In genomic region chr11:15828241-15828903, GRCh38 we compare ENCODE assay signal across 27 cellular contexts.
DNase-seq lines count a peak whose midpoint lies in the region; ATAC-seq and TF ChIP-seq lines count a peak whose summit lies in the region.
"Had no signal": no experiment of that assay in that cellular context is flagged by ENCODE, and none has a peak within 500 bp of the region (broad histone marks: within the 10 kb centered on the region; RNA-seq: fewer than 3 reads in every experiment).

No MANE protein-coding gene starts in this region.

- H4K20me1 ChIP-seq in osteoblast (ENCODE audit: insufficient read depth, low read length): no peaks in the 10 kb centered on the region

- POLR2A ChIA-PET in A673 (lab: Charles Lee; ENCODE audit: low non-redundant PET): no interaction called here

- intact Hi-C loops in A673 (cut with micrococcal nuclease; ENCODE audit: unreplicated experiment): loop anchor here (10.0 kb wide), 1 partner anchor 554 kb away; no protein-coding TSS in a partner anchor
- intact Hi-C loops in Right ventricle myocardium superior (cut with DNase I): no loop called here

- peaks cover 11% of the 10 kb centered on the region for H3K27me3 Mint-ChIP-seq in T-helper 17 cell
- peaks cover 6% of the 10 kb centered on the region for H3K27me3 Mint-ChIP-seq in activated T-helper 17 cell treated with anti-CD3 and anti-CD28 coated beads, Interleukin-2, amount 50 U/mL, for 72 hours
- H3K27me3 Mint-ChIP-seq: activated CD8-positive, alpha-beta memory T cell treated with anti-CD3 and anti-CD28 coated beads, Interleukin-2, amount 10 ng/mL, durations not matched to agents 7 days and 5 days; B cell; CD8-positive, alpha-beta memory T cell had no signal

- no peaks in the 10 kb centered on the region for H3K79me2 ChIP-seq in osteoblast (ENCODE audit: insufficient read depth, low read length)

- CTCF ChIA-PET in A673 (lab: Charles Lee): no interaction called here

- H3K4me3 ChIP-seq in A673 (ENCODE audit: low read depth, low read length, poor library complexity, severe bottlenecking): no peak overlapping the region
- H3K4me3 ChIP-seq in osteoblast (ENCODE audit: insufficient read depth, low read length): no peak overlapping the region
- H3K4me3 ChIP-seq in SJCRH30: no peak overlapping the region
- H3K4me3 ChIP-seq: A549, prostate gland, tibial artery had no signal

- no peaks in the 10 kb centered on the region for H3K36me3 Mint-ChIP-seq in T-helper 17 cell (ENCODE audit: low read depth)
- no peaks in the 10 kb centered on the region for H3K36me3 Mint-ChIP-seq in activated T-helper 17 cell treated with anti-CD3 and anti-CD28 coated beads, Interleukin-2, amount 50 U/mL, for 72 hours (ENCODE audit: low read depth)
- H3K36me3 Mint-ChIP-seq: activated CD8-positive, alpha-beta memory T cell treated with anti-CD3 and anti-CD28 coated beads, Interleukin-2, amount 10 ng/mL, durations not matched to agents 7 days and 5 days; CD8-positive, alpha-beta memory T cell; IgD-negative memory B cell had no signal

- H3K4me3 Mint-ChIP-seq in T-helper 17 cell: no peak overlapping the region
- no peak overlapping the region for H3K4me3 Mint-ChIP-seq in activated T-helper 17 cell treated with anti-CD3 and anti-CD28 coated beads, Interleukin-2, amount 50 U/mL, for 72 hours
- H3K4me3 Mint-ChIP-seq: activated B cell treated with CpG ODN at 0.5 μM for 24 hours; activated CD8-positive, alpha-beta memory T cell treated with anti-CD3 and anti-CD28 coated beads, Interleukin-2, amount 10 ng/mL, durations not matched to agents 7 days and 5 days; B cell; CD8-positive, alpha-beta memory T cell; IgD-negative memory B cell; stimulated activated naive CD8-positive, alpha-beta T cell treated with anti-CD3 and anti-CD28 coated beads, Interleukin-15, Interleukin-2, amounts not matched to agents 100 ng/mL and 50 ng/mL, for 24 hours had no signal

- H3K27me3 ChIP-seq in A673 (replicated peaks; ENCODE audit: insufficient read depth, low read depth, low read length, poor library complexity) (no peaks in the 10 kb centered on the region), osteoblast (ENCODE audit: insufficient read depth, low read length) (no peaks in the 10 kb centered on the region), SJCRH30 (no peaks in the 10 kb centered on the region; the same call in 1 of the 2 replicates)
- H3K27me3 ChIP-seq: tibial artery had no signal

- no TSS peak for BruUV-seq in A673 (replicated peaks; lab: Mats Ljungman, UMichigan)

- H3K36me3 ChIP-seq in A673 (ENCODE audit: insufficient read depth, low read length, poor library complexity, severe bottlenecking) (no peaks in the 10 kb centered on the region), osteoblast (ENCODE audit: insufficient read depth, low read length) (no peaks in the 10 kb centered on the region), SJCRH30 (no peaks in the 10 kb centered on the region)
- H3K36me3 ChIP-seq: prostate gland, tibial artery had no signal

- H3K9me3 Mint-ChIP-seq in activated T-helper 17 cell treated with anti-CD3 and anti-CD28 coated beads, Interleukin-2, amount 50 U/mL, for 72 hours: no peaks in the 10 kb centered on the region
- H3K9me3 Mint-ChIP-seq: activated B cell treated with CpG ODN at 0.5 μM for 24 hours, IgD-negative memory B cell had no signal

- in situ Hi-C loops in SK-MEL-5 (cut with HindIII; ENCODE audit: low pct_unique_long_range_greater_than_20kb, low sequenced_read_pairs): no loop called here

- H3K4me2 ChIP-seq in osteoblast (ENCODE audit: insufficient read depth, low read length): no peak overlapping the region
- H3K4me2 ChIP-seq: A549 had no signal

- H3K9me3 ChIP-seq in A673 (ENCODE audit: low read depth, low read length, poor library complexity, severe bottlenecking) (no peaks in the 10 kb centered on the region), osteoblast (ENCODE audit: low read depth, low read length) (no peaks in the 10 kb centered on the region), T-helper 17 cell (ENCODE audit: control insufficient read depth, low read length, poor library complexity, severe bottlenecking) (no peaks in the 10 kb centered on the region), SJCRH30 (replicated peaks) (no peaks in the 10 kb centered on the region)
- H3K9me3 ChIP-seq: A549, prostate gland, tibial artery had no signal

- H3K27ac ChIP-seq in A673 (ENCODE audit: low read depth, low read length, poor library complexity, severe bottlenecking) (peak overlapping the region; percentile 21), osteoblast (ENCODE audit: low read depth, low read length) (no peak overlapping the region), SJCRH30 (no peak overlapping the region)
- H3K27ac ChIP-seq: A549, prostate gland had no signal

- H2AFZ ChIP-seq in osteoblast (ENCODE audit: low read length): peak overlapping the region; percentile 21

- DNase-seq in A673 (ENCODE audit: low spot score): no peak
- DNase-seq in SK-MEL-5 (ENCODE audit: low read depth, low spot score): peak; percentile 45
- no peak for DNase-seq in Right ventricle myocardium superior
- no peak for DNase-seq in osteoblast (ENCODE audit: insufficient read length, low spot score, missing footprints)
- DNase-seq in T-helper 17 cell: no peak
- DNase-seq in NCI-H146 (lab: John Stamatoyannopoulos, UW): no peak
- DNase-seq in SJCRH30: no peak
- DNase-seq: activated B cell treated with CpG ODN at 0.5 μM for 24 hours; activated CD8-positive, alpha-beta memory T cell treated with anti-CD3 and anti-CD28 coated beads, Interleukin-2, amount 10 ng/mL, durations not matched to agents 7 days and 5 days; activated naive CD4-positive, alpha-beta T cell; activated T-cell treated with anti-CD3 and anti-CD28 coated beads, Interleukin-2, amount 50 U/mL, for 48 hours; CD8-positive, alpha-beta memory T cell; effector CD8-positive, alpha-beta T cell; H7; kidney glomerular epithelial cell; mammary epithelial cell; NCI-H1092 treated with DMSO at 0.1 percent for 48 hours; NCI-H510A; NK-92 treated with Interleukin-12 subunit alpha and Interleukin-12 subunit beta, amount 100 ng/mL, for 24 hours; tibial artery had no signal

- H3K27ac Mint-ChIP-seq in T-helper 17 cell: no peak overlapping the region
- no peak overlapping the region for H3K27ac Mint-ChIP-seq in activated T-helper 17 cell treated with anti-CD3 and anti-CD28 coated beads, Interleukin-2, amount 50 U/mL, for 72 hours
- H3K27ac Mint-ChIP-seq: activated B cell treated with CpG ODN at 0.5 μM for 24 hours; activated CD8-positive, alpha-beta memory T cell treated with anti-CD3 and anti-CD28 coated beads, Interleukin-2, amount 10 ng/mL, durations not matched to agents 7 days and 5 days; B cell; CD8-positive, alpha-beta memory T cell; IgD-negative memory B cell; stimulated activated naive CD8-positive, alpha-beta T cell treated with anti-CD3 and anti-CD28 coated beads, Interleukin-15, Interleukin-2, amounts not matched to agents 100 ng/mL and 50 ng/mL, for 24 hours had no signal

- peaks cover 20% of the 10 kb centered on the region for H3K4me1 ChIP-seq in A673 (ENCODE audit: insufficient read depth, low read length, poor library complexity, severe bottlenecking)
- H3K4me1 ChIP-seq in osteoblast (ENCODE audit: insufficient read depth, low read length): peaks cover 12% of the 10 kb centered on the region
- no peaks in the 10 kb centered on the region for H3K4me1 ChIP-seq in SJCRH30
- H3K4me1 ChIP-seq: A549, prostate gland had no signal

- no peak for TF ChIP-seq CTCF in A673 (conservative IDR thresholded peaks at IDR 0.05; ENCODE audit: low read depth, low read length)
- no peak for TF ChIP-seq CTCF in osteoblast (IDR thresholded peaks at IDR 0.05; ENCODE audit: extremely low read depth, low read depth, low read length)

- ATAC-seq in Right ventricle myocardium superior (ENCODE audit: poor library complexity): peak; percentile 41
- no peak for ATAC-seq in T-helper 17 cell
- ATAC-seq in activated T-helper 17 cell treated with anti-CD3 and anti-CD28 coated beads, Interleukin-2, amount 50 U/mL, for 72 hours (replicated peaks): no peak
- ATAC-seq: A549; activated CD8-positive, alpha-beta memory T cell treated with anti-CD3 and anti-CD28 coated beads, Interleukin-2, amount 10 ng/mL, durations not matched to agents 7 days and 5 days; Panc1 had no signal

- no peaks in the 10 kb centered on the region for H3K4me1 Mint-ChIP-seq in T-helper 17 cell
- H3K4me1 Mint-ChIP-seq in activated T-helper 17 cell treated with anti-CD3 and anti-CD28 coated beads, Interleukin-2, amount 50 U/mL, for 72 hours: no peaks in the 10 kb centered on the region
- H3K4me1 Mint-ChIP-seq: activated B cell treated with CpG ODN at 0.5 μM for 24 hours; activated CD8-positive, alpha-beta memory T cell treated with anti-CD3 and anti-CD28 coated beads, Interleukin-2, amount 10 ng/mL, durations not matched to agents 7 days and 5 days; B cell; CD8-positive, alpha-beta memory T cell; IgD-negative memory B cell had no signal
